Comparison of ENCODE assay signal across 8 cellular contexts in genomic region chr12:50734409-50735263, GRCh38.
A peak's percentile ranks its signal among the peaks of the same experiment; 100 is the strongest.
DNase-seq lines count a peak whose midpoint lies in the region; ATAC-seq, FAIRE-seq and TF ChIP-seq lines count a peak whose summit lies in the region.

No MANE protein-coding gene starts in this region.

- H3K4me3 ChIP-seq in NB4 (ENCODE audit: low read depth, low read length) = no peak overlapping the region
- H3K4me3 ChIP-seq in astrocyte of the cerebellum (ENCODE audit: low read depth, low read length) = no peak overlapping the region

- TF ChIP-seq POLR2A in NB4 (IDR thresholded peaks at IDR 0.05; ENCODE audit: extremely low read depth, insufficient read length) = no peak

- peak; percentile 25 to 28 for DNase-seq in activated T-cell treated with anti-CD3 and anti-CD28 coated beads, Interleukin-2, amount 50 U/mL, for 48 hours
- DNase-seq in activated T-cell treated with anti-CD3 and anti-CD28 coated beads for 4 hours (no peak), NB4 (ENCODE audit: low read depth) (peak; percentile 63), astrocyte of the cerebellum (ENCODE audit: low read depth) (peak; percentile 23), islet precursor cell (peak; percentile 69), urothelium cell line (ENCODE audit: low spot score) (peak; percentile 51)
- no peak for DNase-seq in stimulated activated CD4-positive, alpha-beta T cell treated with anti-CD3 and anti-CD28 coated beads, Interleukin-4, amount 100 ng/mL, for 1 hour

- no peak for FAIRE-seq in urothelium cell line (lab: Jason Lieb, UNC)

- no peak for ATAC-seq in GM21360 (IDR thresholded peaks at IDR 0.05; ENCODE audit: unreplicated experiment)

- in situ Hi-C loops in astrocyte of the cerebellum (cut with HindIII; ENCODE audit: low sequenced_read_pairs) = no loop called here

- TF ChIP-seq CTCF in NB4 (IDR thresholded peaks at IDR 0.05; ENCODE audit: low read depth, low read length) (peak; percentile 93), astrocyte of the cerebellum (IDR thresholded peaks at IDR 0.05; ENCODE audit: low read depth, low read length, missing control alignments) (peak; percentile 86)

Comparison
In these comparisons a context has a peak if more than half of its experiments do, and no peak if none do; other contexts are left out.
1. DNase-seq: peak in activated T-cell treated with anti-CD3 and anti-CD28 coated beads, Interleukin-2, amount 50 U/mL, for 48 hours (2 of 2), NB4 (single experiment), astrocyte of the cerebellum (single experiment), islet precursor cell (single experiment) and urothelium cell line (single experiment); none in activated T-cell treated with anti-CD3 and anti-CD28 coated beads for 4 hours (single experiment) and stimulated activated CD4-positive, alpha-beta T cell treated with anti-CD3 and anti-CD28 coated beads, Interleukin-4, amount 100 ng/mL, for 1 hour (single experiment).